13 cellular contexts compared by ENCODE assay signal in the genomic region with DNA sequence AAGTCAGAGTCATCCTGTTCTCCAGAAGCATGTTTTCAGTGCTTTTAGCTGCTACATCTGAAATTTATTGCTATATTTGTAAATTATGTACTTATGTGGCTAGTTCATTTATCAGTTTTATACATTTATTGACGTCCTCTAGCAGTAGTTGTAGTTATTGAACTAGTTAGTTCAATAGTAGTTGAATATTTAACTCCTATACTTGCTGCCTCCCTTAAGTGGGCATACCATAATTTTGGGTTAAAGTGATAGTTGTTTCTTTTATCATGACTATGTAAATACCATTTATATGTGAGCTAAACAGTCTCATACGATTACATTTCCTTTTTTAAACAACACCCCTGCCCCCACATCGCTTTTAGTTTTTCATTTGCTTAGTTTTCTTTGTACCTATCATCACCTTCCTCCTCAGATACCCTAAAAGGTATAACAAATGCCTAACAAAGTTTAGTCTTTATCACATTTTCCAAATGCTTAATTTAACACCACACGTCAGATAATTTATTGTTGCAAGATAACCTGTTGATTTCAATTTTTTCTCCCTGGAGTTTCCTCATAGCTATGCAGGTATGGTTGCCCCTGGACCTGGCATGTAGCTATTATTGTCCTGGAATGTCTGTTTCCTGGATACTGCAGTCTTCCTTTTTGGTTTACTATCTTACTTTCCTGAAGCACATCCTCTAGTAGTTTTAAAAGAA. TPM values are rescaled to one million over a fixed set of nuclear protein-coding genes. Genes with fewer than 3 reads are reported as not detected.
DNase-seq lines count a peak whose midpoint lies in the region; ATAC-seq, FAIRE-seq and TF ChIP-seq lines count a peak whose summit lies in the region.
"Had no signal": no experiment of that assay in that cellular context is flagged by ENCODE, and none has a peak within 500 bp of the region (broad histone marks: within the 10 kb centered on the region; RNA-seq: fewer than 3 reads in every experiment).

No MANE protein-coding gene starts in this region.

- H4K91ac ChIP-seq in H1 (replicated peaks; ENCODE audit: insufficient read length, low read length), result no peak overlapping the region

- peak overlapping the region; percentile 11 for H3K56ac ChIP-seq in H1 (replicated peaks; ENCODE audit: insufficient read length, low read depth, low read length)

- no peak overlapping the region for H3K27ac ChIP-seq in H1 (ENCODE audit: low read depth, low read length)
- H3K27ac ChIP-seq: RWPE1 had no signal

- H3K36me3 ChIP-seq in H1 (ENCODE audit: control insufficient read depth in 2 of 4, insufficient read depth in 4 of 4, low read length in 3 of 4), result peaks cover 0 to 3% (median 2%) of the 10 kb centered on the region in 4 experiments; a peak in 2 of 8 replicates

- no peaks in the 10 kb centered on the region for H3K27me3 ChIP-seq in H1 (replicated peaks in 1 of 4; ENCODE audit: control insufficient read depth in 3 of 4, extremely low read depth in 1 of 4, insufficient read depth in 3 of 4, low read length in 3 of 4)

- peaks cover 0 to 2% of the 10 kb centered on the region in 2 donors for H3K9me3 Mint-ChIP-seq in activated T-cell treated with anti-CD3 and anti-CD28 coated beads, Interleukin-2, amount 50 U/mL, for 72 hours
- peaks cover 5% of the 10 kb centered on the region for H3K9me3 Mint-ChIP-seq in stimulated activated memory B cell treated with anti-CD40 and anti-IgM and Interleukin-4, amounts not matched to agents 10 μg/mL and 1 μg/mL and 100 μg/mL, for 72 hours

- POLR2A ChIA-PET in H1 (lab: Charles Lee; ENCODE audit: partially characterized antibody), result interaction anchor here (6.5 kb wide), 1 partner anchor 8 kb away, joined by 33 read pairs; a partner anchor contains a TSS

- FAIRE-seq in H1 (lab: Jason Lieb, UNC) (no peak), urothelium cell line (lab: Jason Lieb, UNC) (no peak)

- no peak overlapping the region for H3K23ac ChIP-seq in H1 (ENCODE audit: insufficient read length)

- H2BK20ac ChIP-seq in H1 (ENCODE audit: low read length), result no peak overlapping the region

- peaks cover 12 to 15% of the 10 kb centered on the region in 2 experiments for H4K20me1 ChIP-seq in H1 (replicated peaks in 1 of 2; ENCODE audit: control insufficient read depth in 1 of 2, insufficient read depth in 2 of 2, low read length in 2 of 2)

- H2BK12ac ChIP-seq in H1 (ENCODE audit: low read depth, low read length), result no peak overlapping the region

- H4K5ac ChIP-seq in H1 (ENCODE audit: insufficient read length, low read depth, low read length), result no peak overlapping the region

- no peak overlapping the region for H3K4me3 ChIP-seq in H1 (ENCODE audit: extremely low read depth in 1 of 4, insufficient read depth in 2 of 4, low read depth in 3 of 4, low read length in 4 of 4)

- no peak for TF ChIP-seq RAD21 in H1 (IDR thresholded peaks at IDR 0.05 in 1 of 2, conservative IDR thresholded peaks at IDR 0.05 in 1 of 2; ENCODE audit: low read depth in 2 of 2, low read length in 2 of 2)

- H2AFZ ChIP-seq in H1 (ENCODE audit: low read length), result no peak overlapping the region

- no peaks in the 10 kb centered on the region; the same call in 1 of the 2 replicates for H3K23me2 ChIP-seq in H1 (ENCODE audit: low read depth, low read length)

- no peak overlapping the region for H2BK5ac ChIP-seq in H1 (ENCODE audit: low read depth, low read length)

- peaks cover 3 to 21% (median 10%) of the 10 kb centered on the region in 4 experiments; a peak in 5 of 7 replicates for H3K4me1 ChIP-seq in H1 (replicated peaks in 1 of 4; ENCODE audit: control insufficient read depth in 3 of 4, insufficient read depth in 4 of 4, low read length in 3 of 4)

- H3K27ac Mint-ChIP-seq in activated T-cell treated with anti-CD3 and anti-CD28 coated beads, Interleukin-2, amount 50 U/mL, for 72 hours, result peak overlapping the region; percentile 86
- H3K27ac Mint-ChIP-seq in T-helper 17 cell, result no peak overlapping the region
- peak overlapping the region; percentile 75 for H3K27ac Mint-ChIP-seq in stimulated activated memory B cell treated with anti-CD40 and anti-IgM and Interleukin-4, amounts not matched to agents 10 μg/mL and 1 μg/mL and 100 μg/mL, for 72 hours

- no peak for DNase-seq in activated T-cell treated with anti-CD3 and anti-CD28 coated beads, Interleukin-2, amount 50 U/mL, for 72 hours
- no peak for DNase-seq in activated T-cell treated with anti-CD3 and anti-CD28 coated beads, Interleukin-2, amount 50 U/mL, for 48 hours
- DNase-seq in T-helper 17 cell (no peak), H1 (ENCODE audit: low read depth in 1 of 2, low spot score in 2 of 2) (no peak), NCI-H2081 treated with DMSO at 0.1 percent for 48 hours (lab: John Stamatoyannopoulos, UW) (no peak), urothelium cell line (ENCODE audit: low spot score) (no peak), posterior vena cava (ENCODE audit: low spot score) (no peak)
- DNase-seq: activated effector memory CD4-positive, alpha-beta T cell treated with Interleukin-2 at 50 U/mL for 16 hours; H7; hypothalamus; NCI-H524 treated with DMSO at 0.1 percent for 48 hours had no signal

- no peak overlapping the region for H2BK120ac ChIP-seq in H1 (replicated peaks; ENCODE audit: low read depth, low read length)

- intact Hi-C loops in posterior vena cava (cut with DNase I), result loop anchor here (5.0 to 10.0 kb wide), 2 partner anchors 49 to 81 kb away; no protein-coding TSS in a partner anchor

- H3K79me2 ChIP-seq in H1 (ENCODE audit: control insufficient read depth in 1 of 2, insufficient read depth in 2 of 2, low read length in 2 of 2), result peaks cover 40 to 98% of the 10 kb centered on the region in 2 experiments

- TF ChIP-seq POLR2A in H1 (IDR thresholded peaks at IDR 0.05; ENCODE audit: control extremely low read depth in 1 of 2, low read depth in 2 of 2, low read length in 2 of 2), result no peak

- H3K4me3 Mint-ChIP-seq in activated T-cell treated with anti-CD3 and anti-CD28 coated beads, Interleukin-2, amount 50 U/mL, for 72 hours, result peak overlapping the region; percentile 64 to 77
- H3K4me3 Mint-ChIP-seq in T-helper 17 cell, result peak overlapping the region; percentile 70
- peak overlapping the region; percentile 55 for H3K4me3 Mint-ChIP-seq in stimulated activated memory B cell treated with anti-CD40 and anti-IgM and Interleukin-4, amounts not matched to agents 10 μg/mL and 1 μg/mL and 100 μg/mL, for 72 hours

- peaks cover 12 to 14% of the 10 kb centered on the region in 2 donors for H3K36me3 Mint-ChIP-seq in activated T-cell treated with anti-CD3 and anti-CD28 coated beads, Interleukin-2, amount 50 U/mL, for 72 hours (ENCODE audit: insufficient read depth in 2 of 2)
- peaks cover 2% of the 10 kb centered on the region for H3K36me3 Mint-ChIP-seq in T-helper 17 cell (ENCODE audit: low read depth)
- H3K36me3 Mint-ChIP-seq in stimulated activated memory B cell treated with anti-CD40 and anti-IgM and Interleukin-4, amounts not matched to agents 10 μg/mL and 1 μg/mL and 100 μg/mL, for 72 hours, result peaks cover 41% of the 10 kb centered on the region

- H3K9ac ChIP-seq in H1 (replicated peaks in 1 of 4; ENCODE audit: extremely low read depth in 1 of 4, low read depth in 3 of 4, low read length in 3 of 4), result no peak overlapping the region

- H3K18ac ChIP-seq in H1 (ENCODE audit: extremely low read depth, low read length), result no peak overlapping the region

- H3K9me3 ChIP-seq in T-helper 17 cell (ENCODE audit: control insufficient read depth, low read length, poor library complexity, severe bottlenecking) (no peaks in the 10 kb centered on the region), H1 (ENCODE audit: insufficient read depth in 2 of 2, low read depth in 1 of 2, low read length in 1 of 2) (no peaks in the 10 kb centered on the region)

- ATAC-seq in activated T-cell treated with anti-CD3 and anti-CD28 coated beads, Interleukin-2, amount 50 U/mL, for 72 hours (replicated peaks in 1 of 2), result peak in 1 of 2 donors; percentile 0
- ATAC-seq in T-helper 17 cell, result no peak
- no peak for ATAC-seq in stimulated activated memory B cell treated with anti-CD40 and anti-IgM and Interleukin-4, amounts not matched to agents 10 μg/mL and 1 μg/mL and 100 μg/mL, for 72 hours

- TF ChIP-seq EP300 in H1 (IDR thresholded peaks at IDR 0.05; ENCODE audit: borderline replicate concordance in 1 of 2, low read depth in 2 of 2, low read length in 2 of 2), result no peak

- H3K4ac ChIP-seq in H1 (replicated peaks; ENCODE audit: insufficient read length, low read depth, low read length), result no peak overlapping the region

- H4K8ac ChIP-seq in H1 (ENCODE audit: extremely low read depth, insufficient read depth, low read length), result no peak overlapping the region

- H3K27me3 Mint-ChIP-seq in activated T-cell treated with anti-CD3 and anti-CD28 coated beads, Interleukin-2, amount 50 U/mL, for 72 hours (ENCODE audit: low read depth), result no peaks in the 10 kb centered on the region
- no peaks in the 10 kb centered on the region for H3K27me3 Mint-ChIP-seq in T-helper 17 cell
- H3K27me3 Mint-ChIP-seq in stimulated activated memory B cell treated with anti-CD40 and anti-IgM and Interleukin-4, amounts not matched to agents 10 μg/mL and 1 μg/mL and 100 μg/mL, for 72 hours, result no peaks in the 10 kb centered on the region

- no peak overlapping the region for H2BK15ac ChIP-seq in H1 (ENCODE audit: low read length)

- no peak overlapping the region for H3K4me2 ChIP-seq in H1 (ENCODE audit: insufficient read depth in 1 of 2, low read depth in 2 of 2, low read length in 2 of 2)

- CTCF ChIA-PET in H1 (lab: Charles Lee; ENCODE audit: partially characterized antibody), result interaction anchor here (0.7 to 3.2 kb wide), 3 partner anchors 9 to 178 kb away, joined by 3 to 13 read pairs (median 3); no protein-coding TSS in a partner anchor

- no peak for TF ChIP-seq CTCF in H1 (IDR thresholded peaks at IDR 0.05; ENCODE audit: control extremely low read depth in 1 of 3, insufficient read depth in 1 of 3, low read depth in 1 of 3, low read length in 3 of 3)

- H3K14ac ChIP-seq in H1 (ENCODE audit: insufficient read length), result no peak overlapping the region

- peaks cover 13% of the 10 kb centered on the region for H3K79me1 ChIP-seq in H1 (ENCODE audit: low read depth, low read length)

- H2AK5ac ChIP-seq in H1 (ENCODE audit: low read depth, low read length), result no peak overlapping the region

- H3K4me1 Mint-ChIP-seq in activated T-cell treated with anti-CD3 and anti-CD28 coated beads, Interleukin-2, amount 50 U/mL, for 72 hours (ENCODE audit: low read depth), result no peaks in the 10 kb centered on the region
- H3K4me1 Mint-ChIP-seq in T-helper 17 cell, result peaks cover 64% of the 10 kb centered on the region
- H3K4me1 Mint-ChIP-seq in stimulated activated memory B cell treated with anti-CD40 and anti-IgM and Interleukin-4, amounts not matched to agents 10 μg/mL and 1 μg/mL and 100 μg/mL, for 72 hours, result peaks cover 94% of the 10 kb centered on the region

- 85% methylated on average over 4 of the region's 4 CpGs; no CpG with 5 or more reads in 1 of the 2 experiments for WGBS in H1 (ENCODE audit: extremely low coverage in 1 of 2, insufficient coverage in 1 of 2, insufficient read length in 1 of 2, insufficient replicate concordance in 2 of 2, low coverage in 1 of 2, low lambda C conversion rate in 2 of 2, missing lambda C conversion rate in 1 of 2), 2 experiments

RNA-seq across cellular contexts. Expression of a gene that starts 8.8 kb away (rescaled TPM):
- total RNA-seq in activated T-cell treated with anti-CD3 and anti-CD28 coated beads, Interleukin-2, amount 50 U/mL, for 72 hours, result 10 to 100 TPM; 72.1 to 85.1 TPM
- total RNA-seq in T-helper 17 cell (100 to 1,000 TPM in 1 of 2 donors, 10 to 100 TPM in 1; 98.1 to 102 TPM), posterior vena cava (10 to 100 TPM; 53.5 to 75.8 TPM)
- total RNA-seq in H1 (2021; fragmentation: NEBNext Ultra II Directional; extraction: Animal tissue kit (Norgen Biotek cat#: 25700)), result 133 and 138 TPM in 2 replicates
- 53.2 and 56.7 TPM in 2 replicates for polyA plus RNA-seq in H1 (2011; rRNA removed)
- polyA plus RNA-seq in H1 (2011; cell fraction: cytosol; rRNA removed), result 70.5 TPM
- 156 TPM for polyA plus RNA-seq in H1 (2011; cell fraction: nucleus; rRNA removed)
- polyA plus RNA-seq in H1 (2012, experiment 1 of 2), result 108 to 151 TPM (median 126 TPM) in 4 replicates
- 8.2 TPM for polyA plus RNA-seq in H1 (2012, experiment 2 of 2)
- polyA plus RNA-seq in H1 (2013, experiment 1 of 2), result 67.2 TPM
- polyA plus RNA-seq in H1 (2013, experiment 2 of 2), result 68.9 TPM
- polyA minus RNA-seq in H1 (2011; rRNA and poly(A)+ RNA removed), result 128 and 175 TPM in 2 replicates
- 79.4 TPM for polyA minus RNA-seq in H1 (2011; cell fraction: cytosol; rRNA and poly(A)+ RNA removed)
- polyA minus RNA-seq in H1 (2011; cell fraction: nucleus; rRNA and poly(A)+ RNA removed), result 272 TPM
